In genomic region chr1:158075078-158075477, GRCh38 we compare ENCODE assay signal across 1 cellular context.
TF ChIP-seq lines count a peak whose summit lies in the region.

No MANE protein-coding gene starts in this region.

TF ChIP-seq in H1, 55 proteins besides CTCF, POLR2A, EP300 and RAD21 (continued from another document):
- no peak for TF ChIP-seq TAF7 (optimal IDR thresholded peaks at IDR 0.05; ENCODE audit: borderline replicate concordance, low read depth, low read length)
- no peak for TF ChIP-seq SP4 (IDR thresholded peaks at IDR 0.05; ENCODE audit: low read length)
- no peak for TF ChIP-seq CREB1 (IDR thresholded peaks at IDR 0.05)
- TF ChIP-seq ATF3 (IDR thresholded peaks at IDR 0.05; ENCODE audit: insufficient read depth, low read depth, low read length) = no peak
- no peak for TF ChIP-seq CBX8 (IDR thresholded peaks at IDR 0.05; ENCODE audit: borderline replicate concordance, low read depth, low read length)
- TF ChIP-seq GTF2F1 (IDR thresholded peaks at IDR 0.05; ENCODE audit: borderline replicate concordance, low read depth, low read length) = no peak
- no peak for TF ChIP-seq CEBPB (IDR thresholded peaks at IDR 0.05; ENCODE audit: low read depth, low read length)
- TF ChIP-seq RXRA (IDR thresholded peaks at IDR 0.05; ENCODE audit: insufficient read depth, low read depth, low read length) = no peak
- no peak for TF ChIP-seq SRF (IDR thresholded peaks at IDR 0.05; ENCODE audit: low read depth, low read length)
- TF ChIP-seq TBP (IDR thresholded peaks at IDR 0.05; ENCODE audit: low read depth, low read length) = no peak
- no peak for TF ChIP-seq E2F6 (IDR thresholded peaks at IDR 0.05)
- no peak for TF ChIP-seq CHD1 (IDR thresholded peaks at IDR 0.05; ENCODE audit: low read depth, low read length)
- TF ChIP-seq SP2 (IDR thresholded peaks at IDR 0.05; ENCODE audit: low read length) = no peak
- TF ChIP-seq SIN3A (conservative IDR thresholded peaks at IDR 0.05 in 1 of 2, IDR thresholded peaks at IDR 0.05 in 1 of 2; ENCODE audit: low read depth in 1 of 2, low read length in 2 of 2) = no peak
- no peak for TF ChIP-seq EZH2 (IDR thresholded peaks at IDR 0.05; ENCODE audit: low read depth, low read length, severe bottlenecking)
- TF ChIP-seq SIX5 (IDR thresholded peaks at IDR 0.05; ENCODE audit: low read depth, low read length) = no peak
- no peak for TF ChIP-seq PHF8 (conservative IDR thresholded peaks at IDR 0.05; ENCODE audit: low read depth, low read length)
